21 cellular contexts compared by ENCODE assay signal in the genomic region with DNA sequence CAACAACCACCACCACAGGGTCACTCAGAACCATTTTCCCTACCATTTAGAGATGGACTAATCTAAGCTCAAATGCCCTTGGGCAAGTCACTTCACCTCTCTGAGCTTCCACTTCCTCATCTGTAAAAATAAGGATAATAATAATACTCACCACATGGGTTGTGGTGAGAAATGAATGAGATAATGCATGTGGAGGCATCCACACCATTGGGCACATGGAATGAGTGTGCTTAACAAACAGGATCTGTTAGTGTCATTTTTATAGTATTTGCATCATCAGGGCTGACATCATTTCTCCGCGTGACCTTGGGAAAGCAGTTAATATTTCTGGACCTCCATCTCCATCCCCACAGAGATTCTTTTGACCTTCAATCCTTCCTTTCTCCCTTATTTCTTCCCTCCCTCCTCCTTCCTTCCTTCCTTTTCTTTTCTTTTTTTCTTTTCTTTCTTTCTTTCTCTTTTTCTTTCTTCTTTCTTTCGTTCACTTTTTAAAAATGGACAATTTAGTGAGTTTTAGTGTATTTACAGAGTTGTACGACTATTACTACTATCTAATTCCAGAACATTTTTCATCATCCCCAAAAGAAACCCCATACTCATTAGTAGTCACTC. TPM values are rescaled to one million over a fixed set of nuclear protein-coding genes. Genes with fewer than 3 reads are reported as not detected.
DNase-seq lines count a peak whose midpoint lies in the region; ATAC-seq, FAIRE-seq and TF ChIP-seq lines count a peak whose summit lies in the region.
"Had no signal": no experiment of that assay in that cellular context is flagged by ENCODE, and none has a peak within 500 bp of the region (broad histone marks: within the 10 kb centered on the region; RNA-seq: fewer than 3 reads in every experiment).

No MANE protein-coding gene starts in this region.

- H3K9me3 Mint-ChIP-seq in activated T-cell treated with anti-CD3 and anti-CD28 coated beads, Interleukin-2, amount 50 U/mL, for 72 hours = no peaks in the 10 kb centered on the region
- H3K9me3 Mint-ChIP-seq in stimulated activated naive B cell treated with anti-CD40 and anti-IgM and Interleukin-4, amounts not matched to agents 10 μg/mL and 1 μg/mL and 100 μg/mL, for 72 hours = no peaks in the 10 kb centered on the region
- H3K9me3 Mint-ChIP-seq: IgD-negative memory B cell, WTC11 had no signal

- ATAC-seq in activated T-cell treated with anti-CD3 and anti-CD28 coated beads, Interleukin-2, amount 50 U/mL, for 72 hours (replicated peaks in 1 of 2) = no peak
- ATAC-seq in stimulated activated naive B cell treated with anti-CD40 and anti-IgM and Interleukin-4, amounts not matched to agents 10 μg/mL and 1 μg/mL and 100 μg/mL, for 72 hours (replicated peaks) = peak; percentile 49 to 55
- ATAC-seq: gastrocnemius medialis, left ventricle myocardium superior, Panc1, WTC11 had no signal

- no peaks in the 10 kb centered on the region for H3K36me3 ChIP-seq in bronchial epithelial cell (ENCODE audit: control insufficient read depth, insufficient read depth, low read length)
- H3K36me3 ChIP-seq: gastrocnemius medialis, ovary had no signal

- no peak overlapping the region for H3K4me3 Mint-ChIP-seq in activated T-cell treated with anti-CD3 and anti-CD28 coated beads, Interleukin-2, amount 50 U/mL, for 72 hours
- H3K4me3 Mint-ChIP-seq in stimulated activated naive B cell treated with anti-CD40 and anti-IgM and Interleukin-4, amounts not matched to agents 10 μg/mL and 1 μg/mL and 100 μg/mL, for 72 hours = no peak overlapping the region
- H3K4me3 Mint-ChIP-seq: WTC11 had no signal

- no peak for DNase-seq in activated T-cell treated with anti-CD3 and anti-CD28 coated beads, Interleukin-2, amount 50 U/mL, for 72 hours
- DNase-seq in activated T-cell treated with anti-CD3 and anti-CD28 coated beads, Interleukin-2, amount 50 U/mL, for 48 hours = no peak
- DNase-seq in NB4 (ENCODE audit: low read depth) (peak; percentile 37), bronchial epithelial cell (ENCODE audit: low read depth) (peak; percentile 43), ecto neural progenitor cell (ENCODE audit: low spot score) (no peak), GOT3 (lab: John Stamatoyannopoulos, UW) (no peak), NCI-H146 treated with DMSO at 0.1 percent for 48 hours (lab: John Stamatoyannopoulos, UW; ENCODE audit: unreplicated experiment) (no peak)
- no peak for DNase-seq in stimulated activated naive B cell treated with anti-CD40 and anti-IgM and Interleukin-4, amounts not matched to agents 10 μg/mL and 1 μg/mL and 100 μg/mL, for 72 hours
- DNase-seq: ACHN, activated gamma-delta T cell treated with Interleukin-2 at 50 U/mL for 16 hours, gastrocnemius medialis, left ventricle myocardium superior, NCI-H1105, NCI-H526 treated with DMSO at 0.1 percent for 48 hours, ovary, substantia nigra, T-helper 1 cell had no signal

- H3K36me3 Mint-ChIP-seq in activated T-cell treated with anti-CD3 and anti-CD28 coated beads, Interleukin-2, amount 50 U/mL, for 72 hours (ENCODE audit: insufficient read depth in 2 of 2) = no peaks in the 10 kb centered on the region
- H3K36me3 Mint-ChIP-seq in stimulated activated naive B cell treated with anti-CD40 and anti-IgM and Interleukin-4, amounts not matched to agents 10 μg/mL and 1 μg/mL and 100 μg/mL, for 72 hours = no peaks in the 10 kb centered on the region
- H3K36me3 Mint-ChIP-seq: IgD-negative memory B cell, WTC11 had no signal

- H3K4me1 Mint-ChIP-seq in activated T-cell treated with anti-CD3 and anti-CD28 coated beads, Interleukin-2, amount 50 U/mL, for 72 hours (ENCODE audit: low read depth) = peaks cover 13% of the 10 kb centered on the region
- H3K4me1 Mint-ChIP-seq in stimulated activated naive B cell treated with anti-CD40 and anti-IgM and Interleukin-4, amounts not matched to agents 10 μg/mL and 1 μg/mL and 100 μg/mL, for 72 hours = peaks cover 9 to 14% of the 10 kb centered on the region in 2 donors

- H3K27me3 Mint-ChIP-seq in activated T-cell treated with anti-CD3 and anti-CD28 coated beads, Interleukin-2, amount 50 U/mL, for 72 hours (ENCODE audit: low read depth) = no peaks in the 10 kb centered on the region
- H3K27me3 Mint-ChIP-seq in stimulated activated naive B cell treated with anti-CD40 and anti-IgM and Interleukin-4, amounts not matched to agents 10 μg/mL and 1 μg/mL and 100 μg/mL, for 72 hours = no peaks in the 10 kb centered on the region
- H3K27me3 Mint-ChIP-seq: IgD-negative memory B cell had no signal

- TF ChIP-seq CTCF in NB4 (IDR thresholded peaks at IDR 0.05; ENCODE audit: low read depth, low read length) (no peak), bronchial epithelial cell (IDR thresholded peaks at IDR 0.05; ENCODE audit: insufficient read depth, low read length, severe bottlenecking) (no peak)

- H3K27ac Mint-ChIP-seq in activated T-cell treated with anti-CD3 and anti-CD28 coated beads, Interleukin-2, amount 50 U/mL, for 72 hours = peak overlapping the region; percentile 58
- H3K27ac Mint-ChIP-seq in stimulated activated naive B cell treated with anti-CD40 and anti-IgM and Interleukin-4, amounts not matched to agents 10 μg/mL and 1 μg/mL and 100 μg/mL, for 72 hours = no peak overlapping the region
- H3K27ac Mint-ChIP-seq: WTC11 had no signal

- no peaks in the 10 kb centered on the region for H3K27me3 ChIP-seq in bronchial epithelial cell (ENCODE audit: control insufficient read depth, insufficient read depth, low read length)
- H3K27me3 ChIP-seq: gastrocnemius medialis, ovary had no signal

- TF ChIP-seq POLR2A in NB4 (IDR thresholded peaks at IDR 0.05; ENCODE audit: extremely low read depth, insufficient read length) = no peak

- no peak for FAIRE-seq in bronchial epithelial cell (lab: Jason Lieb, UNC)
- FAIRE-seq: G401.6 had no signal

- no peak overlapping the region for H3K4me3 ChIP-seq in NB4 (ENCODE audit: low read depth, low read length)
- no peak overlapping the region for H3K4me3 ChIP-seq in bronchial epithelial cell (ENCODE audit: low read depth, low read length)
- H3K4me3 ChIP-seq: gastrocnemius medialis, ovary had no signal

RNA-seq across cellular contexts. Expression of a gene that starts 7.7 kb away (rescaled TPM):
- total RNA-seq in activated T-cell treated with anti-CD3 and anti-CD28 coated beads, Interleukin-2, amount 50 U/mL, for 72 hours = 10 to 100 TPM; 26.6 to 29.9 TPM
- 11.4 and 15.5 TPM in 2 replicates for total RNA-seq in bronchial epithelial cell

RNA-seq across cellular contexts. Expression of a gene that starts 23.1 kb away (rescaled TPM):
- 10 to 100 TPM; 24.2 to 27.2 TPM for total RNA-seq in activated T-cell treated with anti-CD3 and anti-CD28 coated beads, Interleukin-2, amount 50 U/mL, for 72 hours
- total RNA-seq in bronchial epithelial cell = 3.9 and 5.5 TPM in 2 replicates

Comparison
In these comparisons a context has a peak if more than half of its experiments do, and no peak if none do; other contexts are left out.
1. ATAC-seq: peak in stimulated activated naive B cell treated with anti-CD40 and anti-IgM and Interleukin-4, amounts not matched to agents 10 μg/mL and 1 μg/mL and 100 μg/mL, for 72 hours (2 of 2); none in activated T-cell treated with anti-CD3 and anti-CD28 coated beads, Interleukin-2, amount 50 U/mL, for 72 hours (0 of 2).
2. DNase-seq: peak in NB4 (single experiment) and bronchial epithelial cell (single experiment); none in activated T-cell treated with anti-CD3 and anti-CD28 coated beads, Interleukin-2, amount 50 U/mL, for 72 hours (0 of 2), activated T-cell treated with anti-CD3 and anti-CD28 coated beads, Interleukin-2, amount 50 U/mL, for 48 hours (0 of 2), stimulated activated naive B cell treated with anti-CD40 and anti-IgM and Interleukin-4, amounts not matched to agents 10 μg/mL and 1 μg/mL and 100 μg/mL, for 72 hours (single experiment), ecto neural progenitor cell (single experiment), GOT3 (single experiment) and NCI-H146 treated with DMSO at 0.1 percent for 48 hours (single experiment).